In the genomic region with DNA sequence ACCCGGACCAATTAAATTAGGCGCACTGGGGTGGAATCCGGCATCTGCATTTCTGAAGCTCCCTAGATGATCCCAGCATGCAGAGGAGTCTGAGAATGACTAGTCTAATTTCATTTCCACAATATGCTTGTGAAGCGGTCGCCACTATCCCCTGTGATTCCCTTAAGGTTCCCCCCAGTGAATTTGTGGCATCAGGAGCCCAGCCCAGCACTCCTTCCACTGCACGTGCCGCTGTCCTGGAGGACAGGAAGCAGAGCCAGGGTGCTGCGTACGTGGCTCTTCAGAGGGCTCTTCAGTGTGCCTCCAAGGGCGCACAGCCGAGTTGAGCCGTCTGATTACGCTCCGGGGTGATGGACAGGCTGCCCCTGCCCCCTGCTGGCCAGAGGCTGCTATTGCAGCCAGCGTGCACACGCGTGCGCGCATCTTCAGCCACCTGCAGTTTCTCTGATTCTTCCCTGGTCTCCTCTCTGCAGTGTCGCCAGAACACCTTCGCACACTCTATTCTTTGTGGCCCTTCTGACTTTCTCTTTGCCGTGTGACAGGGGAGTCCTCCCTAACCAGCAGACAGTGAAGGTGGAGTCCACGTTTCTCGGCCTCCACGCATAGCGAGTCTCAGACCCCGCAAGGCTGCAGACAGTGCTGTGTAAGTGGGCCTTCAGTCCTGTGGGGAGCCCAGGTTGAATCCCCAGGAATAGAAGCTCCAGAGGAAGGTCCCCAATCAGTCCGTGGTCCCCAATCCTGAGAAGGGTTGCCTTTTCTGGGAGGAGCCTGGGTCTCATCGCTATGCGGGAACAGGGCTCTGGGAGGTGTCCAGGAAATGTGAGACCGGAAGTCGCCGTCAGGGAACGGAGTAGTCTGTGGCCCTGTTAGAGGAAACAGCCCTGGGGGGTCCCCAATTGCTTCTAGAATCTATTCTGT, we compare ENCODE assay signal across 8 cellular contexts. TPM values are rescaled to one million over a fixed set of nuclear protein-coding genes. Genes with fewer than 3 reads are reported as not detected.
A peak's percentile ranks its signal among the peaks of the same experiment; 100 is the strongest.
DNase-seq lines count a peak whose midpoint lies in the region; ATAC-seq and TF ChIP-seq lines count a peak whose summit lies in the region.

No MANE protein-coding gene starts in this region.

- no peaks in the 10 kb centered on the region for H4K20me1 ChIP-seq in OCI-LY7 (ENCODE audit: insufficient read depth, low read length)

- peaks cover 7% of the 10 kb centered on the region for H3K4me1 ChIP-seq in OCI-LY7 (ENCODE audit: insufficient read depth, low read length, poor library complexity, severe bottlenecking)
- peaks cover 0 to 11% (median 0%) of the 10 kb centered on the region in 3 donors for H3K4me1 ChIP-seq in esophagus squamous epithelium
- peaks cover 3 to 9% of the 10 kb centered on the region in 2 donors for H3K4me1 ChIP-seq in naive thymus-derived CD4-positive, alpha-beta T cell (ENCODE audit: control insufficient read depth in 2 of 2, insufficient read depth in 2 of 2, low read length in 2 of 2)

- peaks cover 8 to 24% (median 17%) of the 10 kb centered on the region in 3 donors for H3K4me1 Mint-ChIP-seq in IgD-negative memory B cell
- peaks cover 0 to 24% (median 15%) of the 10 kb centered on the region in 7 donors for H3K4me1 Mint-ChIP-seq in naive thymus-derived CD4-positive, alpha-beta T cell
- peaks cover 25% of the 10 kb centered on the region for H3K4me1 Mint-ChIP-seq in stimulated activated memory B cell treated with anti-CD40 and anti-IgM and Interleukin-4, amounts not matched to agents 10 μg/mL and 1 μg/mL and 100 μg/mL, for 72 hours

- 9 to 21% methylated on average over 10 to 12 of the region's 34 CpGs for WGBS in esophagus squamous epithelium, 2 donors

- TF ChIP-seq CTCF in OCI-LY7 (conservative IDR thresholded peaks at IDR 0.05; ENCODE audit: low read length) (peak; percentile 96), esophagus squamous epithelium (IDR thresholded peaks at IDR 0.05) (peak; percentile 94 to 100 (median 98))

- H3K9me3 Mint-ChIP-seq in IgD-negative memory B cell, result no peaks in the 10 kb centered on the region
- peaks cover 0 to 3% (median 0%) of the 10 kb centered on the region in 11 donors for H3K9me3 Mint-ChIP-seq in naive thymus-derived CD4-positive, alpha-beta T cell
- H3K9me3 Mint-ChIP-seq in stimulated activated memory B cell treated with anti-CD40 and anti-IgM and Interleukin-4, amounts not matched to agents 10 μg/mL and 1 μg/mL and 100 μg/mL, for 72 hours, result no peaks in the 10 kb centered on the region

- no peaks in the 10 kb centered on the region for H3K9me2 ChIP-seq in OCI-LY7 (ENCODE audit: insufficient read depth, low read length)

- TF ChIP-seq POLR2A in esophagus squamous epithelium (IDR thresholded peaks at IDR 0.05), result no peak

- H3K36me3 Mint-ChIP-seq in IgD-negative memory B cell, result no peaks in the 10 kb centered on the region
- no peaks in the 10 kb centered on the region for H3K36me3 Mint-ChIP-seq in naive thymus-derived CD4-positive, alpha-beta T cell
- no peaks in the 10 kb centered on the region for H3K36me3 Mint-ChIP-seq in stimulated activated memory B cell treated with anti-CD40 and anti-IgM and Interleukin-4, amounts not matched to agents 10 μg/mL and 1 μg/mL and 100 μg/mL, for 72 hours

- H3K36me3 ChIP-seq in OCI-LY7 (ENCODE audit: insufficient read depth, low read length) (no peaks in the 10 kb centered on the region), esophagus squamous epithelium (no peaks in the 10 kb centered on the region)
- H3K36me3 ChIP-seq in naive thymus-derived CD4-positive, alpha-beta T cell (ENCODE audit: control insufficient read depth in 2 of 3, insufficient read depth in 3 of 3, low read length in 3 of 3), result no peaks in the 10 kb centered on the region

- POLR2A ChIA-PET in OCI-LY7 (lab: Charles Lee), result interaction anchor here (0.7 to 1.0 kb wide), 2 partner anchors 40 to 239 kb away, joined by 3 read pairs; no protein-coding TSS in a partner anchor
- POLR2A ChIA-PET in naive thymus-derived CD4-positive, alpha-beta T cell (lab: Charles Lee), result interaction anchor here (0.6 to 1.7 kb wide), 2 partner anchors 19 to 246 kb away, joined by 3 to 6 read pairs; partner anchors contain the start of genes NFYA and OARD1

- intact Hi-C loops in OCI-LY7 (cut with micrococcal nuclease; ENCODE audit: unreplicated experiment), result loop anchor here (1.0 to 5.0 kb wide), 5 partner anchors 40 to 312 kb away; partner anchors contain the start of genes NFYA, OARD1 and TREML2
- intact Hi-C loops in esophagus squamous epithelium (cut with DNase I), result no loop called here
- intact Hi-C loops in naive thymus-derived CD4-positive, alpha-beta T cell (cut with micrococcal nuclease), result loop anchor here (1.0 to 5.0 kb wide), 14 partner anchors 13 to 1972 kb away; partner anchors contain the start of gene TREML2 (in 1 of the 2)

- peaks cover 0 to 75% (median 2%) of the 10 kb centered on the region in 4 donors for H3K27me3 ChIP-seq in esophagus squamous epithelium
- H3K27me3 ChIP-seq in naive thymus-derived CD4-positive, alpha-beta T cell (ENCODE audit: control insufficient read depth in 2 of 2, insufficient read depth in 2 of 2, low read length in 2 of 2), result peaks cover 0 to 3% of the 10 kb centered on the region in 2 donors

- peak overlapping the region; percentile 45; the same call in 1 of the 2 replicates for H3K4me2 ChIP-seq in OCI-LY7 (ENCODE audit: low read length)

- peak overlapping the region; percentile 78 for H2AFZ ChIP-seq in OCI-LY7 (ENCODE audit: low read length)

- peak overlapping the region; percentile 42 to 89 (median 44) for H3K27ac Mint-ChIP-seq in IgD-negative memory B cell
- peak overlapping the region in 7 of 9 donors; percentile 39 to 79 (median 70) for H3K27ac Mint-ChIP-seq in naive thymus-derived CD4-positive, alpha-beta T cell
- H3K27ac Mint-ChIP-seq in stimulated activated memory B cell treated with anti-CD40 and anti-IgM and Interleukin-4, amounts not matched to agents 10 μg/mL and 1 μg/mL and 100 μg/mL, for 72 hours, result peak overlapping the region; percentile 59

- H3K4me3 Mint-ChIP-seq in IgD-negative memory B cell, result peak overlapping the region; percentile 59 to 89 (median 82)
- peak overlapping the region; percentile 55 to 80 (median 74) for H3K4me3 Mint-ChIP-seq in naive thymus-derived CD4-positive, alpha-beta T cell
- peak overlapping the region; percentile 80 for H3K4me3 Mint-ChIP-seq in stimulated activated memory B cell treated with anti-CD40 and anti-IgM and Interleukin-4, amounts not matched to agents 10 μg/mL and 1 μg/mL and 100 μg/mL, for 72 hours

- no peak overlapping the region for H3K27ac ChIP-seq in OCI-LY7 (ENCODE audit: low read depth, low read length, poor library complexity, severe bottlenecking)
- no peak overlapping the region for H3K27ac ChIP-seq in esophagus squamous epithelium
- H3K27ac ChIP-seq in naive thymus-derived CD4-positive, alpha-beta T cell (ENCODE audit: low read depth, low read length), result no peak overlapping the region

- H3K79me2 ChIP-seq in OCI-LY7 (ENCODE audit: insufficient read depth, low read depth, low read length), result no peaks in the 10 kb centered on the region

- BruUV-seq in OCI-LY7 (replicated peaks; lab: Mats Ljungman, UMichigan), result no TSS peak

- CTCF ChIA-PET in OCI-LY7 (lab: Charles Lee; ENCODE audit: unreplicated experiment), result interaction anchor here (0.6 to 1.9 kb wide), 4 partner anchors 9 to 279 kb away, joined by 3 to 8 read pairs (median 4); no protein-coding TSS in a partner anchor
- CTCF ChIA-PET in naive thymus-derived CD4-positive, alpha-beta T cell (lab: Charles Lee), result interaction anchor here (0.6 to 5.1 kb wide), 13 partner anchors 8 to 315 kb away, joined by 3 to 39 read pairs (median 4); no protein-coding TSS in a partner anchor

- peak; percentile 89 for ATAC-seq in GM21529 (IDR thresholded peaks at IDR 0.05; ENCODE audit: unreplicated experiment)
- ATAC-seq in naive thymus-derived CD4-positive, alpha-beta T cell, result peak; percentile 100
- ATAC-seq in stimulated activated memory B cell treated with anti-CD40 and anti-IgM and Interleukin-4, amounts not matched to agents 10 μg/mL and 1 μg/mL and 100 μg/mL, for 72 hours, result peak; percentile 96

- H3K27me3 Mint-ChIP-seq in IgD-negative memory B cell, result peaks cover 4% of the 10 kb centered on the region
- H3K27me3 Mint-ChIP-seq in naive thymus-derived CD4-positive, alpha-beta T cell, result peaks cover 0 to 48% (median 10%) of the 10 kb centered on the region in 5 donors
- H3K27me3 Mint-ChIP-seq in stimulated activated memory B cell treated with anti-CD40 and anti-IgM and Interleukin-4, amounts not matched to agents 10 μg/mL and 1 μg/mL and 100 μg/mL, for 72 hours, result peaks cover 13% of the 10 kb centered on the region

- peak overlapping the region; percentile 22 for H3K4me3 ChIP-seq in OCI-LY7 (ENCODE audit: low read depth, low read length, poor library complexity, severe bottlenecking)
- peak overlapping the region in 2 of 4 donors; percentile 4 to 49 for H3K4me3 ChIP-seq in esophagus squamous epithelium
- H3K4me3 ChIP-seq in naive thymus-derived CD4-positive, alpha-beta T cell (ENCODE audit: low read length), result peak overlapping the region; percentile 6

- DNase-seq in DMS 273 treated with DMSO at 0.1 percent for 48 hours (lab: John Stamatoyannopoulos, UW) (peak; percentile 63), OCI-LY7 (ENCODE audit: low spot score) (peak; percentile 86), esophagus squamous epithelium (lab: John Stamatoyannopoulos, UW) (no peak)
- DNase-seq in activated T-cell treated with anti-CD3 and anti-CD28 coated beads, Interleukin-2, amount 50 U/mL, for 1 hour, result peak; percentile 84
- peak; percentile 69 to 88 (median 83) for DNase-seq in naive thymus-derived CD4-positive, alpha-beta T cell

- H3K9me3 ChIP-seq in OCI-LY7 (ENCODE audit: low read length) (no peaks in the 10 kb centered on the region), esophagus squamous epithelium (no peaks in the 10 kb centered on the region)
- no peaks in the 10 kb centered on the region for H3K9me3 ChIP-seq in naive thymus-derived CD4-positive, alpha-beta T cell (ENCODE audit: control insufficient read depth in 2 of 3, low read length in 3 of 3)

RNA-seq across cellular contexts. Expression of gene NCR2, which starts 16.5 kb away (rescaled TPM):
- polyA plus RNA-seq in IgD-negative memory B cell, result not detected
- not detected in 2 replicates for total RNA-seq in OCI-LY7 (2014; rRNA removed; shearing (Covaris generic))
- not detected in 2 replicates for total RNA-seq in OCI-LY7 (2022)
- total RNA-seq in esophagus squamous epithelium, result under 1 TPM in 1 of 4 donors, not detected in 3; 0.26 TPM
- not detected for total RNA-seq in naive thymus-derived CD4-positive, alpha-beta T cell
- polyA plus RNA-seq in naive thymus-derived CD4-positive, alpha-beta T cell, result not detected

RNA-seq across cellular contexts. Expression of gene TREM1, which starts 32.4 kb away (rescaled TPM):
- polyA plus RNA-seq in IgD-negative memory B cell, result 0.58 TPM
- total RNA-seq in OCI-LY7 (2014; rRNA removed; shearing (Covaris generic)), result 0.19 TPM in 1 of 2 replicates, not detected in the other
- total RNA-seq in OCI-LY7 (2022) (0.51 and 0.55 TPM in 2 replicates), esophagus squamous epithelium (1 to 10 TPM in 2 of 4 donors, under 1 TPM in 2; 0.59 to 2.3 (median 1.0) TPM)
- 100 to 1,000 TPM in 1 of 5 experiments, 10 to 100 TPM in 1, not detected in 3; 15.9 to 251 TPM for total RNA-seq in naive thymus-derived CD4-positive, alpha-beta T cell
- not detected for polyA plus RNA-seq in naive thymus-derived CD4-positive, alpha-beta T cell
